Comparison of ENCODE assay signal across 1 cellular context in the genomic region with DNA sequence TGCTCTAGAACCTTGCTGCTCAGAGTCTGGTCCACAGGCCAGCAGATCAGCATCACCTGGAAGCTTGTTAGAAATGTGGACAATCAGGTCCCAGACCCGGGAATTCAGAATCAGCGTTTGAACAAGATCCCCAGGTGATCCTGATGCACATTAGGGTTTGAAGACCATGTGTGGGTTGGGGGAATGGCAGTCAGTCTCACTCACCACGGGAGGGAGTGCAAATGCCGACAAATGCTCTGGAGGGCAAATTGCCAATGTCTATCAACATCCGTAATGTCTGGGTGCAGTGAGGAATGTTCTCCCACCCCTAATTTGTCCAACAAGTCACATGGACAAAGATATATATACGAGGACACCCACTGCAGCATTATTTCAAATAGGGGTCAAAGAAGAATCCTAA.
TF ChIP-seq lines count a peak whose summit lies in the region.

No MANE protein-coding gene starts in this region.

TF ChIP-seq in WTC11, 78 proteins besides CTCF, POLR2A, EP300 and RAD21 (continued from another document):
- TF ChIP-seq, protein P1, sequence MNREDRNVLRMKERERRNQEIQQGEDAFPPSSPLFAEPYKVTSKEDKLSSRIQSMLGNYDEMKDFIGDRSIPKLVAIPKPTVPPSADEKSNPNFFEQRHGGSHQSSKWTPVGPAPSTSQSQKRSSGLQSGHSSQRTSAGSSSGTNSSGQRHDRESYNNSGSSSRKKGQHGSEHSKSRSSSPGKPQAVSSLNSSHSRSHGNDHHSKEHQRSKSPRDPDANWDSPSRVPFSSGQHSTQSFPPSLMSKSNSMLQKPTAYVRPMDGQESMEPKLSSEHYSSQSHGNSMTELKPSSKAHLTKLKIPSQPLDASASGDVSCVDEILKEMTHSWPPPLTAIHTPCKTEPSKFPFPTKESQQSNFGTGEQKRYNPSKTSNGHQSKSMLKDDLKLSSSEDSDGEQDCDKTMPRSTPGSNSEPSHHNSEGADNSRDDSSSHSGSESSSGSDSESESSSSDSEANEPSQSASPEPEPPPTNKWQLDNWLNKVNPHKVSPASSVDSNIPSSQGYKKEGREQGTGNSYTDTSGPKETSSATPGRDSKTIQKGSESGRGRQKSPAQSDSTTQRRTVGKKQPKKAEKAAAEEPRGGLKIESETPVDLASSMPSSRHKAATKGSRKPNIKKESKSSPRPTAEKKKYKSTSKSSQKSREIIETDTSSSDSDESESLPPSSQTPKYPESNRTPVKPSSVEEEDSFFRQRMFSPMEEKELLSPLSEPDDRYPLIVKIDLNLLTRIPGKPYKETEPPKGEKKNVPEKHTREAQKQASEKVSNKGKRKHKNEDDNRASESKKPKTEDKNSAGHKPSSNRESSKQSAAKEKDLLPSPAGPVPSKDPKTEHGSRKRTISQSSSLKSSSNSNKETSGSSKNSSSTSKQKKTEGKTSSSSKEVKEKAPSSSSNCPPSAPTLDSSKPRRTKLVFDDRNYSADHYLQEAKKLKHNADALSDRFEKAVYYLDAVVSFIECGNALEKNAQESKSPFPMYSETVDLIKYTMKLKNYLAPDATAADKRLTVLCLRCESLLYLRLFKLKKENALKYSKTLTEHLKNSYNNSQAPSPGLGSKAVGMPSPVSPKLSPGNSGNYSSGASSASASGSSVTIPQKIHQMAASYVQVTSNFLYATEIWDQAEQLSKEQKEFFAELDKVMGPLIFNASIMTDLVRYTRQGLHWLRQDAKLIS (CRISPR knock-in tag; IDR thresholded peaks at IDR 0.05; ENCODE audit: borderline replicate concordance) = no peak
- TF ChIP-seq, protein P2, sequence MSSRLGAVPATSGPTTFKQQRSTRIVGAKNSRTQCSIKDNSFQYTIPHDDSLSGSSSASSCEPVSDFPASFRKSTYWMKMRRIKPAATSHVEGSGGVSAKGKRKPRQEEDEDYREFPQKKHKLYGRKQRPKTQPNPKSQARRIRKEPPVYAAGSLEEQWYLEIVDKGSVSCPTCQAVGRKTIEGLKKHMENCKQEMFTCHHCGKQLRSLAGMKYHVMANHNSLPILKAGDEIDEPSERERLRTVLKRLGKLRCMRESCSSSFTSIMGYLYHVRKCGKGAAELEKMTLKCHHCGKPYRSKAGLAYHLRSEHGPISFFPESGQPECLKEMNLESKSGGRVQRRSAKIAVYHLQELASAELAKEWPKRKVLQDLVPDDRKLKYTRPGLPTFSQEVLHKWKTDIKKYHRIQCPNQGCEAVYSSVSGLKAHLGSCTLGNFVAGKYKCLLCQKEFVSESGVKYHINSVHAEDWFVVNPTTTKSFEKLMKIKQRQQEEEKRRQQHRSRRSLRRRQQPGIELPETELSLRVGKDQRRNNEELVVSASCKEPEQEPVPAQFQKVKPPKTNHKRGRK (CRISPR knock-in tag; IDR thresholded peaks at IDR 0.05; ENCODE audit: borderline replicate concordance) = no peak
- TF ChIP-seq ELF4 (CRISPR knock-in tag; IDR thresholded peaks at IDR 0.05; ENCODE audit: low read depth) (no peak), OVOL2 (CRISPR knock-in tag; IDR thresholded peaks at IDR 0.05; ENCODE audit: borderline replicate concordance) (no peak), SOX15 (CRISPR knock-in tag; IDR thresholded peaks at IDR 0.05) (no peak), NFYB (CRISPR knock-in tag; conservative IDR thresholded peaks at IDR 0.05; ENCODE audit: low read depth) (no peak), ZNF423 (CRISPR knock-in tag; IDR thresholded peaks at IDR 0.05) (no peak), JAZF1 (CRISPR knock-in tag; IDR thresholded peaks at IDR 0.05) (no peak)
- TF ChIP-seq, protein P3, sequence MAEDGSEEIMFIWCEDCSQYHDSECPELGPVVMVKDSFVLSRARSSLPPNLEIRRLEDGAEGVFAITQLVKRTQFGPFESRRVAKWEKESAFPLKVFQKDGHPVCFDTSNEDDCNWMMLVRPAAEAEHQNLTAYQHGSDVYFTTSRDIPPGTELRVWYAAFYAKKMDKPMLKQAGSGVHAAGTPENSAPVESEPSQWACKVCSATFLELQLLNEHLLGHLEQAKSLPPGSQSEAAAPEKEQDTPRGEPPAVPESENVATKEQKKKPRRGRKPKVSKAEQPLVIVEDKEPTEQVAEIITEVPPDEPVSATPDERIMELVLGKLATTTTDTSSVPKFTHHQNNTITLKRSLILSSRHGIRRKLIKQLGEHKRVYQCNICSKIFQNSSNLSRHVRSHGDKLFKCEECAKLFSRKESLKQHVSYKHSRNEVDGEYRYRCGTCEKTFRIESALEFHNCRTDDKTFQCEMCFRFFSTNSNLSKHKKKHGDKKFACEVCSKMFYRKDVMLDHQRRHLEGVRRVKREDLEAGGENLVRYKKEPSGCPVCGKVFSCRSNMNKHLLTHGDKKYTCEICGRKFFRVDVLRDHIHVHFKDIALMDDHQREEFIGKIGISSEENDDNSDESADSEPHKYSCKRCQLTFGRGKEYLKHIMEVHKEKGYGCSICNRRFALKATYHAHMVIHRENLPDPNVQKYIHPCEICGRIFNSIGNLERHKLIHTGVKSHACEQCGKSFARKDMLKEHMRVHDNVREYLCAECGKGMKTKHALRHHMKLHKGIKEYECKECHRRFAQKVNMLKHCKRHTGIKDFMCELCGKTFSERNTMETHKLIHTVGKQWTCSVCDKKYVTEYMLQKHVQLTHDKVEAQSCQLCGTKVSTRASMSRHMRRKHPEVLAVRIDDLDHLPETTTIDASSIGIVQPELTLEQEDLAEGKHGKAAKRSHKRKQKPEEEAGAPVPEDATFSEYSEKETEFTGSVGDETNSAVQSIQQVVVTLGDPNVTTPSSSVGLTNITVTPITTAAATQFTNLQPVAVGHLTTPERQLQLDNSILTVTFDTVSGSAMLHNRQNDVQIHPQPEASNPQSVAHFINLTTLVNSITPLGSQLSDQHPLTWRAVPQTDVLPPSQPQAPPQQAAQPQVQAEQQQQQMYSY (CRISPR knock-in tag; IDR thresholded peaks at IDR 0.05) = no peak
- TF ChIP-seq, protein P4, sequence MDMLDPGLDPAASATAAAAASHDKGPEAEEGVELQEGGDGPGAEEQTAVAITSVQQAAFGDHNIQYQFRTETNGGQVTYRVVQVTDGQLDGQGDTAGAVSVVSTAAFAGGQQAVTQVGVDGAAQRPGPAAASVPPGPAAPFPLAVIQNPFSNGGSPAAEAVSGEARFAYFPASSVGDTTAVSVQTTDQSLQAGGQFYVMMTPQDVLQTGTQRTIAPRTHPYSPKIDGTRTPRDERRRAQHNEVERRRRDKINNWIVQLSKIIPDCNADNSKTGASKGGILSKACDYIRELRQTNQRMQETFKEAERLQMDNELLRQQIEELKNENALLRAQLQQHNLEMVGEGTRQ (CRISPR knock-in tag; IDR thresholded peaks at IDR 0.05) = no peak
- TF ChIP-seq, protein P5, sequence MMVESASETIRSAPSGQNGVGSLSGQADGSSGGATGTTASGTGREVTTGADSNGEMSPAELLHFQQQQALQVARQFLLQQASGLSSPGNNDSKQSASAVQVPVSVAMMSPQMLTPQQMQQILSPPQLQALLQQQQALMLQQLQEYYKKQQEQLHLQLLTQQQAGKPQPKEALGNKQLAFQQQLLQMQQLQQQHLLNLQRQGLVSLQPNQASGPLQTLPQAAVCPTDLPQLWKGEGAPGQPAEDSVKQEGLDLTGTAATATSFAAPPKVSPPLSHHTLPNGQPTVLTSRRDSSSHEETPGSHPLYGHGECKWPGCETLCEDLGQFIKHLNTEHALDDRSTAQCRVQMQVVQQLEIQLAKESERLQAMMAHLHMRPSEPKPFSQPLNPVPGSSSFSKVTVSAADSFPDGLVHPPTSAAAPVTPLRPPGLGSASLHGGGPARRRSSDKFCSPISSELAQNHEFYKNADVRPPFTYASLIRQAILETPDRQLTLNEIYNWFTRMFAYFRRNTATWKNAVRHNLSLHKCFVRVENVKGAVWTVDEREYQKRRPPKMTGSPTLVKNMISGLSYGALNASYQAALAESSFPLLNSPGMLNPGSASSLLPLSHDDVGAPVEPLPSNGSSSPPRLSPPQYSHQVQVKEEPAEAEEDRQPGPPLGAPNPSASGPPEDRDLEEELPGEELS (CRISPR knock-in tag; IDR thresholded peaks at IDR 0.05) = no peak
